In genomic region chr1:202644219-202645096, GRCh38 we compare ENCODE assay signal across 10 cellular contexts.
A peak's percentile ranks its signal among the peaks of the same experiment; 100 is the strongest.
DNase-seq lines count a peak whose midpoint lies in the region; ATAC-seq and TF ChIP-seq lines count a peak whose summit lies in the region.
"Had no signal": no experiment of that assay in that cellular context is flagged by ENCODE, and none has a peak within 500 bp of the region (broad histone marks: within the 10 kb centered on the region; RNA-seq: fewer than 3 reads in every experiment).

No MANE protein-coding gene starts in this region.

- peak overlapping the region; percentile 25 for H3K4me3 Mint-ChIP-seq in activated naive CD8-positive, alpha-beta T cell treated with anti-CD3 and anti-CD28 coated beads, Interleukin-2, amount 50 U/mL, for 24 hours
- H3K4me3 Mint-ChIP-seq in memory B cell (peak overlapping the region; percentile 81), type B pancreatic cell (peak overlapping the region; percentile 84)

- H3K27me3 Mint-ChIP-seq in activated naive CD8-positive, alpha-beta T cell treated with anti-CD3 and anti-CD28 coated beads, Interleukin-2, amount 50 U/mL, for 24 hours, result peaks cover 72% of the 10 kb centered on the region
- H3K27me3 Mint-ChIP-seq in memory B cell (peaks cover 41% of the 10 kb centered on the region), type B pancreatic cell (peaks cover 89% of the 10 kb centered on the region)

- H3K4me1 ChIP-seq in cardiac muscle cell (ENCODE audit: low read depth) (peaks cover 10% of the 10 kb centered on the region), heart left ventricle (peaks cover 0 to 22% (median 13%) of the 10 kb centered on the region in 12 donors), spleen (peaks cover 19 to 33% (median 24%) of the 10 kb centered on the region in 6 donors)

- TF ChIP-seq CTCF in cardiac muscle cell (IDR thresholded peaks at IDR 0.05; ENCODE audit: low read depth, low read length) (no peak), heart left ventricle (IDR thresholded peaks at IDR 0.05) (no peak), type B pancreatic cell (conservative IDR thresholded peaks at IDR 0.05) (no peak), spleen (IDR thresholded peaks at IDR 0.05 in 8 of 11, conservative IDR thresholded peaks at IDR 0.05 in 3 of 11) (no peak)

- H3K9me3 ChIP-seq in cardiac muscle cell (ENCODE audit: low read depth), result no peaks in the 10 kb centered on the region
- H3K9me3 ChIP-seq in heart left ventricle, result no peaks in the 10 kb centered on the region
- H3K9me3 ChIP-seq in spleen, result no peaks in the 10 kb centered on the region

- WGBS in heart left ventricle, 4 donors, result 11 to 17% (median 14%) methylated on average over 19 to 22 of the region's 22 CpGs
- 10 to 14% (median 11%) methylated on average over 20 to 22 of the region's 22 CpGs for WGBS in spleen, 5 donors

- TF ChIP-seq POLR2A in heart left ventricle (IDR thresholded peaks at IDR 0.05) (no peak), spleen (IDR thresholded peaks at IDR 0.05) (no peak)

- H3K27ac ChIP-seq in cardiac muscle cell, result no peak overlapping the region
- no peak overlapping the region for H3K27ac ChIP-seq in heart left ventricle
- no peak overlapping the region for H3K27ac ChIP-seq in spleen
- H3K27ac ChIP-seq: HL-60 had no signal

- peaks cover 22% of the 10 kb centered on the region for H3K4me1 Mint-ChIP-seq in activated naive CD8-positive, alpha-beta T cell treated with anti-CD3 and anti-CD28 coated beads, Interleukin-2, amount 50 U/mL, for 24 hours
- peaks cover 17% of the 10 kb centered on the region for H3K4me1 Mint-ChIP-seq in memory B cell
- peaks cover 24% of the 10 kb centered on the region for H3K4me1 Mint-ChIP-seq in type B pancreatic cell (ENCODE audit: unreplicated experiment)

- H3K27ac Mint-ChIP-seq in activated naive CD8-positive, alpha-beta T cell treated with anti-CD3 and anti-CD28 coated beads, Interleukin-2, amount 50 U/mL, for 24 hours, result no peak overlapping the region
- no peak overlapping the region for H3K27ac Mint-ChIP-seq in memory B cell
- H3K27ac Mint-ChIP-seq in type B pancreatic cell, result peak overlapping the region; percentile 39

- ATAC-seq in heart left ventricle (no peak), memory B cell (ENCODE audit: low read depth) (no peak), HG03442 (IDR thresholded peaks at IDR 0.05; ENCODE audit: unreplicated experiment) (no peak)
- no peak for ATAC-seq in activated naive CD8-positive, alpha-beta T cell treated with anti-CD3 and anti-CD28 coated beads, Interleukin-2, amount 50 U/mL, for 24 hours

- H3K36me3 Mint-ChIP-seq in activated naive CD8-positive, alpha-beta T cell treated with anti-CD3 and anti-CD28 coated beads, Interleukin-2, amount 50 U/mL, for 24 hours (ENCODE audit: low read depth), result no peaks in the 10 kb centered on the region
- H3K36me3 Mint-ChIP-seq in memory B cell (peaks cover 2% of the 10 kb centered on the region), type B pancreatic cell (no peaks in the 10 kb centered on the region)

- intact Hi-C loops in heart left ventricle (cut with DNase I) (no loop called here), spleen (cut with DNase I; ENCODE audit: low total_unique reads) (no loop called here)

- peak overlapping the region; percentile 18 for H3K4me3 ChIP-seq in cardiac muscle cell
- H3K4me3 ChIP-seq in heart left ventricle, result no peak overlapping the region
- peak overlapping the region in 2 of 8 donors; percentile 24 to 64 for H3K4me3 ChIP-seq in spleen

- H3K9me3 Mint-ChIP-seq in activated naive CD8-positive, alpha-beta T cell treated with anti-CD3 and anti-CD28 coated beads, Interleukin-2, amount 50 U/mL, for 24 hours, result no peaks in the 10 kb centered on the region
- H3K9me3 Mint-ChIP-seq in memory B cell (no peaks in the 10 kb centered on the region), type B pancreatic cell (no peaks in the 10 kb centered on the region)

- peak in 1 of 2 donors; percentile 36 for DNase-seq in cardiac muscle cell (ENCODE audit: low read depth in 1 of 2, low spot score in 1 of 2)
- no peak for DNase-seq in heart left ventricle
- no peak for DNase-seq in activated naive CD8-positive, alpha-beta T cell treated with anti-CD3 and anti-CD28 coated beads, Interleukin-2, amount 50 U/mL, for 24 hours
- no peak for DNase-seq in memory B cell (ENCODE audit: low spot score in 2 of 2)
- DNase-seq in type B pancreatic cell (ENCODE audit: extremely low spot score, unreplicated experiment), result no peak
- DNase-seq in NCI-H2029 (lab: John Stamatoyannopoulos, UW), result no peak
- DNase-seq in spleen, result no peak
- DNase-seq: GOT3 had no signal

- H3K36me3 ChIP-seq in cardiac muscle cell (no peaks in the 10 kb centered on the region), heart left ventricle (no peaks in the 10 kb centered on the region), spleen (no peaks in the 10 kb centered on the region)

- H3K27me3 ChIP-seq in cardiac muscle cell (peaks cover 56% of the 10 kb centered on the region), heart left ventricle (peaks cover 16 to 95% (median 28%) of the 10 kb centered on the region in 9 donors), spleen (replicated peaks in 1 of 7) (peaks cover 0 to 91% (median 49%) of the 10 kb centered on the region in 7 donors)

Comparison
In these comparisons a context has a peak if more than half of its experiments do, and no peak if none do; other contexts are left out.
1. H3K4me3 Mint-ChIP-seq: peak in every context shown above with its lines; median percentile 84 in type B pancreatic cell; 81 in memory B cell; 25 in activated naive CD8-positive, alpha-beta T cell treated with anti-CD3 and anti-CD28 coated beads, Interleukin-2, amount 50 U/mL, for 24 hours.